26 cellular contexts compared by ENCODE assay signal in genomic region chr15:27119695-27120266, GRCh38.
"Had no signal": no experiment of that assay in that cellular context is flagged by ENCODE, and none has a peak within 500 bp of the region (broad histone marks: within the 10 kb centered on the region; RNA-seq: fewer than 3 reads in every experiment).

No MANE protein-coding gene starts in this region.

- DNase-seq: colonic mucosa; effector CD8-positive, alpha-beta T cell; endodermal cell; esophagus squamous epithelium; foreskin melanocyte; hypothalamus; immature natural killer cell; islet precursor cell; kidney glomerular epithelial cell; left ventricle myocardium superior; lower lobe of right lung; natural killer cell; occipital lobe; ovary; posterior cingulate gyrus; psoas muscle; right cardiac atrium; sigmoid colon; spleen; stimulated activated CD4-positive, alpha-beta T cell treated with anti-CD3 and anti-CD28 coated beads, Interleukin-4, amount 100 ng/mL, for 4 hours; stimulated activated naive CD8-positive, alpha-beta T cell treated with anti-CD3 and anti-CD28 coated beads, Interleukin-15, Interleukin-2, amounts not matched to agents 100 U/mL and 50 U/mL, for 24 hours; substantia nigra; testis; tibial artery; upper lobe of left lung had no signal

- ATAC-seq: left ventricle myocardium superior; lower lobe of right lung; natural killer cell; psoas muscle; right cardiac atrium; stimulated activated memory B cell treated with anti-CD40 and anti-IgM and Interleukin-4, amounts not matched to agents 10 μg/mL and 1 μg/mL and 100 μg/mL, for 72 hours; stimulated activated naive CD8-positive, alpha-beta T cell treated with anti-CD3 and anti-CD28 coated beads, Interleukin-15, Interleukin-2, amounts not matched to agents 100 U/mL and 50 U/mL, for 24 hours had no signal

- H3K36me3 ChIP-seq: colonic mucosa, esophagus squamous epithelium, lower lobe of right lung, ovary, sigmoid colon, spleen, tibial artery, upper lobe of left lung had no signal

- H3K27ac ChIP-seq: colonic mucosa, esophagus squamous epithelium, lower lobe of right lung, ovary, psoas muscle, sigmoid colon, spleen, testis, tibial artery, upper lobe of left lung had no signal

- H3K9me3 ChIP-seq: colonic mucosa, esophagus squamous epithelium, ovary, psoas muscle, testis, tibial artery, upper lobe of left lung had no signal

- H3K27me3 ChIP-seq: colonic mucosa, esophagus squamous epithelium, ovary, sigmoid colon, testis, tibial artery, upper lobe of left lung had no signal

- H3K4me3 ChIP-seq: colonic mucosa, esophagus squamous epithelium, lower lobe of right lung, ovary, psoas muscle, sigmoid colon, spleen, testis, tibial artery, upper lobe of left lung had no signal

- H3K4me1 ChIP-seq: colonic mucosa, esophagus squamous epithelium, lower lobe of right lung, psoas muscle, sigmoid colon, testis, tibial artery, upper lobe of left lung had no signal
